8 cellular contexts compared by ENCODE assay signal in genomic region chr11:1772270-1773130, GRCh38. TPM values are rescaled to one million over a fixed set of nuclear protein-coding genes. Genes with fewer than 3 reads are reported as not detected.
DNase-seq lines count a peak whose midpoint lies in the region; ATAC-seq and TF ChIP-seq lines count a peak whose summit lies in the region.

No MANE protein-coding gene starts in this region.

- TF ChIP-seq POLR2A in esophagus muscularis mucosa (IDR thresholded peaks at IDR 0.05; ENCODE audit: low read depth), result no peak

- in situ Hi-C loops in ACHN (cut with HindIII; ENCODE audit: low pct_ligation_motif_present, low pct_unique_long_range_greater_than_20kb, low sequenced_read_pairs), result no loop called here

- no peak overlapping the region for H3K27ac ChIP-seq in esophagus muscularis mucosa (replicated peaks in 1 of 4)

- TF ChIP-seq CTCF in brain (conservative IDR thresholded peaks at IDR 0.05) (no peak), esophagus muscularis mucosa (IDR thresholded peaks at IDR 0.05) (no peak)

- H3K27me3 ChIP-seq in esophagus muscularis mucosa, result peaks cover 0 to 6% (median 0%) of the 10 kb centered on the region in 4 donors

- peaks cover 18% of the 10 kb centered on the region for H3K4me1 Mint-ChIP-seq in brain

- H3K27me3 Mint-ChIP-seq in brain, result peaks cover 28% of the 10 kb centered on the region

- H3K36me3 ChIP-seq in esophagus muscularis mucosa, result no peaks in the 10 kb centered on the region

- peak overlapping the region in 4 of 5 experiments; percentile 2 to 39 (median 26) for H3K4me3 Mint-ChIP-seq in brain

- H3K9me3 ChIP-seq in esophagus muscularis mucosa, result peaks cover 0 to 4% (median 0%) of the 10 kb centered on the region in 4 donors

- peak overlapping the region in 2 of 4 donors; percentile 4 to 15 for H3K4me3 ChIP-seq in esophagus muscularis mucosa

- DNase-seq in ACHN, result peak; percentile 91
- peak; percentile 92 for DNase-seq in HPDE6-E6E7 (ENCODE audit: extremely low spot score)
- peak in 3 of 5 experiments; percentile 12 to 82 (median 41) for DNase-seq in T-helper 2 cell
- peak; percentile 50 to 74 for DNase-seq in left colon
- peak; percentile 38 to 53 for DNase-seq in stimulated activated CD8-positive, alpha-beta memory T cell treated with anti-CD3 and anti-CD28 coated beads, Interleukin-15, amount 100 ng/mL, for 48 hours (ENCODE audit: low read depth in 2 of 2)
- no peak for DNase-seq in esophagus muscularis mucosa (ENCODE audit: extremely low spot score)

- peaks cover 6 to 18% (median 15%) of the 10 kb centered on the region in 4 donors for H3K4me1 ChIP-seq in esophagus muscularis mucosa

- H3K9me3 Mint-ChIP-seq in brain, result peaks cover 5 to 13% (median 13%) of the 10 kb centered on the region in 5 experiments

- no peaks in the 10 kb centered on the region for H3K36me3 Mint-ChIP-seq in brain

- H3K27ac Mint-ChIP-seq in brain, result peak overlapping the region; percentile 16 to 80 (median 72)

- WGBS in esophagus muscularis mucosa, result 33% methylated on average over 13 of the region's 15 CpGs

- no peak for TF ChIP-seq EP300 in esophagus muscularis mucosa (IDR thresholded peaks at IDR 0.05)

- peak; percentile 76 for ATAC-seq in left colon
- no peak for ATAC-seq in HG03520 (IDR thresholded peaks at IDR 0.05; ENCODE audit: unreplicated experiment)

- intact Hi-C loops in left colon (cut with DNase I, micrococcal nuclease) (no loop called here), esophagus muscularis mucosa (cut with DNase I) (no loop called here)

RNA-seq across cellular contexts. Expression of gene CTSD, which starts 8.8 kb away (rescaled TPM):
- 381 TPM for polyA plus RNA-seq in brain (ENCODE audit: insufficient read depth, low read depth, low replicate concordance)
- 1,000 to 10,000 TPM; 1,016 to 1,279 TPM for total RNA-seq in left colon
- 100 to 1,000 TPM; 186 to 338 (median 270) TPM for total RNA-seq in esophagus muscularis mucosa

RNA-seq across cellular contexts. Expression of gene IFITM10, which starts 22.1 kb away (rescaled TPM):
- 2.3 TPM for polyA plus RNA-seq in brain (ENCODE audit: insufficient read depth, low read depth, low replicate concordance)
- total RNA-seq in left colon (1 to 10 TPM in 1 of 2 donors, under 1 TPM in 1; 0.87 to 1.7 TPM), esophagus muscularis mucosa (under 1 TPM; 0.42 to 0.58 (median 0.54) TPM)
